ENCODE assay signal across 8 cellular contexts in genomic region chr2:191150121-191150450, GRCh38. TPM values are rescaled to one million over a fixed set of nuclear protein-coding genes. Genes with fewer than 3 reads are reported as not detected.
DNase-seq lines count a peak whose midpoint lies in the region; ATAC-seq and TF ChIP-seq lines count a peak whose summit lies in the region.

No MANE protein-coding gene starts in this region.

- CTCF ChIA-PET in activated CD4-positive, alpha-beta memory T cell treated with anti-CD3 and anti-CD28 coated beads for 36 hours (lab: Charles Lee): interaction anchor here (0.7 to 4.8 kb wide), 10 partner anchors 22 to 145 kb away, joined by 3 to 58 read pairs (median 3); no protein-coding TSS in a partner anchor

- no peaks in the 10 kb centered on the region for H3K4me1 ChIP-seq in testis

- H3K27ac ChIP-seq in testis: no peak overlapping the region

- intact Hi-C loops in activated CD4-positive, alpha-beta memory T cell treated with anti-CD3 and anti-CD28 coated beads for 36 hours (cut with micrococcal nuclease): loop anchor here (1.0 to 2.0 kb wide), 3 partner anchors 268 to 427 kb away; no protein-coding TSS in a partner anchor
- intact Hi-C loops in testis (cut with DNase I; ENCODE audit: low total_unique reads): no loop called here
- intact Hi-C loops in sciatic nerve (cut with DNase I): no loop called here

- POLR2A ChIA-PET in activated CD4-positive, alpha-beta memory T cell treated with anti-CD3 and anti-CD28 coated beads for 36 hours (lab: Charles Lee): interaction anchor here (0.6 to 3.2 kb wide), 19 partner anchors 22 to 370 kb away, joined by 3 to 17 read pairs (median 4); no protein-coding TSS in a partner anchor

- peak overlapping the region; percentile 95 for H3K27ac Mint-ChIP-seq in activated CD4-positive, alpha-beta memory T cell treated with anti-CD3 and anti-CD28 coated beads for 36 hours

- DNase-seq in DMS53 treated with DMSO at 0.1 percent for 48 hours (lab: John Stamatoyannopoulos, UW; ENCODE audit: unreplicated experiment) (peak; percentile 22), DMS53 (lab: John Stamatoyannopoulos, UW) (no peak), testis (no peak), sciatic nerve (ENCODE audit: low spot score) (no peak), NCI-H446 (lab: John Stamatoyannopoulos, UW) (no peak)
- no peak for DNase-seq in activated CD4-positive, alpha-beta memory T cell treated with anti-CD3 and anti-CD28 coated beads for 36 hours

- no peak for TF ChIP-seq CTCF in testis (IDR thresholded peaks at IDR 0.05)

- H3K27me3 Mint-ChIP-seq in activated CD4-positive, alpha-beta memory T cell treated with anti-CD3 and anti-CD28 coated beads for 36 hours: no peaks in the 10 kb centered on the region

- ATAC-seq in HG02943 (IDR thresholded peaks at IDR 0.05; ENCODE audit: low read depth, unreplicated experiment) (peak; percentile 33), sciatic nerve (no peak)

- 36 to 38% methylated on average over 6 of the region's 6 CpGs for WGBS in testis, 2 donors

- TF ChIP-seq POLR2A in testis (IDR thresholded peaks at IDR 0.05): no peak

- H3K4me1 Mint-ChIP-seq in activated CD4-positive, alpha-beta memory T cell treated with anti-CD3 and anti-CD28 coated beads for 36 hours (ENCODE audit: low read depth): peaks cover 62% of the 10 kb centered on the region

- H3K27me3 ChIP-seq in testis: no peaks in the 10 kb centered on the region

- H3K4me3 ChIP-seq in iPS-18c (ENCODE audit: insufficient read depth, low read depth, low read length) (peak overlapping the region; percentile 54), testis (peak overlapping the region; percentile 43 to 50)

- H3K9me3 Mint-ChIP-seq in activated CD4-positive, alpha-beta memory T cell treated with anti-CD3 and anti-CD28 coated beads for 36 hours: no peaks in the 10 kb centered on the region

- H3K36me3 ChIP-seq in testis (ENCODE audit: low read depth, missing control alignments): no peaks in the 10 kb centered on the region

- H3K36me3 Mint-ChIP-seq in activated CD4-positive, alpha-beta memory T cell treated with anti-CD3 and anti-CD28 coated beads for 36 hours: peaks cover 23% of the 10 kb centered on the region

- peak overlapping the region; percentile 96 for H3K4me3 Mint-ChIP-seq in activated CD4-positive, alpha-beta memory T cell treated with anti-CD3 and anti-CD28 coated beads for 36 hours

- H3K9me3 ChIP-seq in iPS-18c (ENCODE audit: control insufficient read depth, insufficient read depth, low read length) (no peaks in the 10 kb centered on the region), testis (no peaks in the 10 kb centered on the region)

RNA-seq across cellular contexts. Expression of gene STAT4, which starts 0.7 kb away (rescaled TPM):
- total RNA-seq in activated CD4-positive, alpha-beta memory T cell treated with anti-CD3 and anti-CD28 coated beads for 36 hours: 10 to 100 TPM; 52.4 to 52.6 TPM
- 10 to 100 TPM; 23.0 to 36.4 TPM for total RNA-seq in testis
- polyA plus RNA-seq in testis (ENCODE audit: insufficient read depth, low read depth, low replicate concordance): 59.4 TPM
- total RNA-seq in sciatic nerve: 3.5 TPM
